Comparison of ENCODE assay signal across 8 cellular contexts in the genomic region with DNA sequence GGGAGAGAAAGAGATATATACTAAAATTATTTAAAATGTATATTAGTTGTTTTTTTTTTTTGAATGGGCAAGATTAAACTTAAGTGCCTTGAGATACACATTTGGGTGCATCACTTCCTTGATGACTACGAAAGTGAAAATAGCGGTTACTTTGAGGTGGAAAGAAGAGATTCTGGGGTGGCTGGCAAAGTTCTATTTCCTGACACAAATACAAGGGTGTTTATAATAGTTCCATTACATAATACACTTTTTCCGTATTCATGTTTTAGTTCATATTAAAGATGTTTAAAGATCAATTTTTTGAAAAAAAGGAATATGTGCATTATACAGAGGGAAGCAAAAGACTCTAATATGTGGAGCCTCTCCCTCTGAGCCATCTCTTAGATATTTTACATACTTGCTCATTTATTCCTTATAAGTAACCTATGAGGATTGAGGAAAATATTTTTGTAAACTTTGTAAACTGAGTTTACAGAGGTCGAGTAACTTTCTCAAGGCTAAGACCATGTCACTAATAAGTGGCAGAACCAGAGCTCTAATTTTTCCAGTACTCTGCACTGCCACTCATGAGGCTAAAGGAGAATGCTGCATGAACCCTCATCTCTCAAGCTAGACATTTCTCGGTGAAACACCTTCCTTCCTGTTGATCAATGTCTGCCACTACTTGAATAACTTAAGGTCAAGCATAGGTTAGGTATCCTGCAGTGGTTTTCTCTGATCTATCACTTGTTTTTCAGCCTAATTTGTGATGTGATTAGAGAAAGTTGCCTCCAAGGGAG. TPM values are rescaled to one million over a fixed set of nuclear protein-coding genes. Genes with fewer than 3 reads are reported as not detected.
DNase-seq lines count a peak whose midpoint lies in the region; ATAC-seq and TF ChIP-seq lines count a peak whose summit lies in the region.

No MANE protein-coding gene starts in this region.

- H3K4me3 ChIP-seq in body of pancreas, result no peak overlapping the region

- peaks cover 14% of the 10 kb centered on the region for H3K36me3 Mint-ChIP-seq in activated naive CD8-positive, alpha-beta T cell treated with anti-CD3 and anti-CD28 coated beads, Interleukin-2, amount 50 U/mL, for 24 hours (ENCODE audit: low read depth)
- no peaks in the 10 kb centered on the region for H3K36me3 Mint-ChIP-seq in type B pancreatic cell

- H3K9me3 ChIP-seq in body of pancreas, result no peaks in the 10 kb centered on the region

- TF ChIP-seq CTCF in GM13976 (IDR thresholded peaks at IDR 0.05; ENCODE audit: borderline replicate concordance, control extremely low read depth, extremely low read depth, insufficient read depth, missing control alignments) (no peak), body of pancreas (IDR thresholded peaks at IDR 0.05) (no peak), type B pancreatic cell (conservative IDR thresholded peaks at IDR 0.05) (no peak)

- H3K36me3 ChIP-seq in body of pancreas (replicated peaks in 1 of 2; ENCODE audit: insufficient read depth in 1 of 2, low read depth in 2 of 2), result no peaks in the 10 kb centered on the region

- WGBS in body of pancreas, 2 donors, result 66 to 69% methylated on average over 5 of the region's 5 CpGs

- H3K4me3 Mint-ChIP-seq in activated naive CD8-positive, alpha-beta T cell treated with anti-CD3 and anti-CD28 coated beads, Interleukin-2, amount 50 U/mL, for 24 hours, result peak overlapping the region; percentile 38
- H3K4me3 Mint-ChIP-seq in type B pancreatic cell, result no peak overlapping the region

- H3K9me3 Mint-ChIP-seq in activated naive CD8-positive, alpha-beta T cell treated with anti-CD3 and anti-CD28 coated beads, Interleukin-2, amount 50 U/mL, for 24 hours, result peaks cover 18% of the 10 kb centered on the region
- H3K9me3 Mint-ChIP-seq in type B pancreatic cell, result peaks cover 7% of the 10 kb centered on the region

- H3K27me3 Mint-ChIP-seq in activated naive CD8-positive, alpha-beta T cell treated with anti-CD3 and anti-CD28 coated beads, Interleukin-2, amount 50 U/mL, for 24 hours, result peaks cover 2% of the 10 kb centered on the region
- H3K27me3 Mint-ChIP-seq in type B pancreatic cell, result no peaks in the 10 kb centered on the region

- in situ Hi-C loops in GM13976 (cut with MboI; ENCODE audit: low sequenced_read_pairs, unreplicated experiment), result no loop called here

- H3K27me3 ChIP-seq in body of pancreas, result no peaks in the 10 kb centered on the region

- no peak overlapping the region for H3K27ac ChIP-seq in body of pancreas

- DNase-seq in GM13976 (ENCODE audit: low spot score) (peak; percentile 41), body of pancreas (no peak), glomerular visceral epithelial cell (ENCODE audit: extremely low spot score) (no peak), posterior vena cava (ENCODE audit: low spot score) (no peak), type B pancreatic cell (ENCODE audit: extremely low spot score, unreplicated experiment) (no peak)
- no peak for DNase-seq in activated naive CD8-positive, alpha-beta T cell treated with anti-CD3 and anti-CD28 coated beads, Interleukin-2, amount 50 U/mL, for 24 hours

- H3K4me1 Mint-ChIP-seq in activated naive CD8-positive, alpha-beta T cell treated with anti-CD3 and anti-CD28 coated beads, Interleukin-2, amount 50 U/mL, for 24 hours, result peaks cover 83% of the 10 kb centered on the region
- peaks cover 8% of the 10 kb centered on the region for H3K4me1 Mint-ChIP-seq in type B pancreatic cell (ENCODE audit: unreplicated experiment)

- peak overlapping the region; percentile 86 for H3K27ac Mint-ChIP-seq in activated naive CD8-positive, alpha-beta T cell treated with anti-CD3 and anti-CD28 coated beads, Interleukin-2, amount 50 U/mL, for 24 hours
- H3K27ac Mint-ChIP-seq in type B pancreatic cell, result no peak overlapping the region

- peak; percentile 88 for ATAC-seq in GM19467 (IDR thresholded peaks at IDR 0.05; ENCODE audit: unreplicated experiment)
- ATAC-seq in HG03432 (IDR thresholded peaks at IDR 0.05; ENCODE audit: unreplicated experiment), result peak; percentile 95
- peak; percentile 92 for ATAC-seq in activated naive CD8-positive, alpha-beta T cell treated with anti-CD3 and anti-CD28 coated beads, Interleukin-2, amount 50 U/mL, for 24 hours
- no peak for ATAC-seq in body of pancreas

- TF ChIP-seq POLR2A in body of pancreas (IDR thresholded peaks at IDR 0.05), result no peak

- intact Hi-C loops in body of pancreas (cut with DNase I), result no loop called here
- intact Hi-C loops in posterior vena cava (cut with DNase I), result no loop called here

- H3K4me1 ChIP-seq in body of pancreas, result no peaks in the 10 kb centered on the region

RNA-seq across cellular contexts. Expression of gene DDIAS, which starts 58.7 kb away (rescaled TPM):
- total RNA-seq in body of pancreas (not detected), posterior vena cava (1 to 10 TPM in 1 of 2 donors, under 1 TPM in 1; 0.86 to 1.2 TPM), type B pancreatic cell (ENCODE audit: low replicate concordance) (4.4 and 7.6 TPM in 2 replicates)

RNA-seq across cellular contexts. Expression of gene PRCP, which starts 60.0 kb away (rescaled TPM):
- total RNA-seq in body of pancreas, result 10 to 100 TPM; 16.8 to 38.9 TPM
- total RNA-seq in posterior vena cava, result 100 to 1,000 TPM in 1 of 2 donors, 10 to 100 TPM in 1; 75.9 to 107 TPM
- 61.1 and 77.5 TPM in 2 replicates for total RNA-seq in type B pancreatic cell (ENCODE audit: low replicate concordance)
